8 cellular contexts compared by ENCODE assay signal in the genomic region with DNA sequence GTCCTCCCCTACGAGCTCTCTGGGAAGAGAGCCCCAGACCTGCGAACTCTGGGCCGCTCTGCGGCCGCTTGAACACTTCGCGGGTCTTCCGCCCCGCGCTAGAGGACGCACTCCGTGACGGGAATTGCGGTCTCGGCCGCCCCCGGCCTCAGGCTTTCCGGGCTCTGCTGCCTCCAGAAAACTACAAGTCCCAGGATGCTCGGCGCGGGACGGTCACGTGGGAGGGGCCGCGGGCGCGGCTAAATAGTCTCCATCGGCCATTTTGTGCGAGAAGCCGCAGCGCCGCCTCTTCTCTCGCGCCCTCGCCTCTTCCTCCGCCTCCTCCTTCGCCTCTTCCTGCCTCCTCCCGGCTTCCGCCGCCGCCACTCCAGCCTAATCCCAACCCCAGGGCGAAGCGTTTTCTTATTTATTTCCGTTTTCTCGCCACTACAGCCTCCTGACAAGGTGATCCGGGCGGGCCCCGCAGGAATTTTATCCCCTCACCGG. TPM values are rescaled to one million over a fixed set of nuclear protein-coding genes. Genes with fewer than 3 reads are reported as not detected.
DNase-seq lines count a peak whose midpoint lies in the region; ATAC-seq and TF ChIP-seq lines count a peak whose summit lies in the region.

A gene (plus strand): TSS at position 269 of the 486 bp plus-strand sequence. CDS start 235 bp downstream, outside the sequence.

- H3K4me3 Mint-ChIP-seq in IgD-negative memory B cell: peak within 1 kb of the TSS; percentile 100

- no peaks in the 10 kb centered on the region for H3K36me3 Mint-ChIP-seq in IgD-negative memory B cell

- H3K4me3 ChIP-seq in epithelial cell of proximal tubule (ENCODE audit: low read depth, low read length) (peak within 1 kb of the TSS; percentile 92), mucosa of rectum (ENCODE audit: low read length in 2 of 2) (peak within 1 kb of the TSS; percentile 80 to 92)

- H3K9ac ChIP-seq in mucosa of rectum (ENCODE audit: low read depth in 1 of 2, low read length in 2 of 2): peak within 1 kb of the TSS; percentile 90 to 96

- peak within 1 kb of the TSS; percentile 92 for H3K27ac ChIP-seq in mucosa of rectum (ENCODE audit: low read depth in 2 of 2, low read length in 2 of 2)

- H3K9me3 Mint-ChIP-seq in IgD-negative memory B cell: no peaks in the 10 kb centered on the region

- peak; percentile 97 for ATAC-seq in GM21528 (IDR thresholded peaks at IDR 0.05; ENCODE audit: low FRiP score, unreplicated experiment)

- no peaks in the 10 kb centered on the region for H3K27me3 ChIP-seq in mucosa of rectum (ENCODE audit: control insufficient read depth in 2 of 2, insufficient read depth in 2 of 2, low read length in 2 of 2)

- H3K4me1 Mint-ChIP-seq in IgD-negative memory B cell: peaks cover 7 to 37% (median 19%) of the 10 kb centered on the region in 3 donors

- H3K36me3 ChIP-seq in mucosa of rectum (ENCODE audit: control insufficient read depth in 2 of 2, insufficient read depth in 2 of 2, low read length in 2 of 2): peaks cover 19% of the 10 kb centered on the region in 2 donors

- H3K9me3 ChIP-seq in mucosa of rectum (ENCODE audit: control insufficient read depth in 2 of 2, low read length in 2 of 2): no peaks in the 10 kb centered on the region

- H3K27me3 Mint-ChIP-seq in IgD-negative memory B cell: no peaks in the 10 kb centered on the region

- TF ChIP-seq CTCF in epithelial cell of proximal tubule (conservative IDR thresholded peaks at IDR 0.05; ENCODE audit: low read depth, low read length): peak; percentile 88

- H3K27ac Mint-ChIP-seq in IgD-negative memory B cell: peak within 1 kb of the TSS; percentile 99 to 100 (median 99)

- DNase-seq in DMS153 (lab: John Stamatoyannopoulos, UW): peak; percentile 89
- DNase-seq in OCI-M2 (lab: John Stamatoyannopoulos, UW; ENCODE audit: unreplicated experiment): peak; percentile 71
- peak; percentile 97 for DNase-seq in activated T-cell treated with anti-CD3 and anti-CD28 coated beads for 48 hours (ENCODE audit: low read depth)
- DNase-seq in epithelial cell of proximal tubule (ENCODE audit: low read depth): peak; percentile 73
- peak; percentile 98 for DNase-seq in stimulated activated CD8-positive, alpha-beta memory T cell treated with anti-CD3 and anti-CD28 coated beads, Interleukin-7, amount 100 ng/mL, for 24 hours (ENCODE audit: low read depth)

- peaks cover 6 to 13% of the 10 kb centered on the region in 2 donors for H3K4me1 ChIP-seq in mucosa of rectum (ENCODE audit: control insufficient read depth in 2 of 2, insufficient read depth in 2 of 2, low read length in 2 of 2)

RNA-seq across cellular contexts. Expression of the gene that starts here (rescaled TPM):
- polyA plus RNA-seq in IgD-negative memory B cell: 84.0 TPM
- total RNA-seq in epithelial cell of proximal tubule: 10.4 and 14.3 TPM in 2 replicates

Comparison
In these comparisons a context has a peak if more than half of its experiments do, and no peak if none do; other contexts are left out.
1. Peak in every context shown above with its lines: DNase-seq, ATAC-seq, H3K4me3 ChIP-seq and H3K27ac ChIP-seq.